In the genomic region with DNA sequence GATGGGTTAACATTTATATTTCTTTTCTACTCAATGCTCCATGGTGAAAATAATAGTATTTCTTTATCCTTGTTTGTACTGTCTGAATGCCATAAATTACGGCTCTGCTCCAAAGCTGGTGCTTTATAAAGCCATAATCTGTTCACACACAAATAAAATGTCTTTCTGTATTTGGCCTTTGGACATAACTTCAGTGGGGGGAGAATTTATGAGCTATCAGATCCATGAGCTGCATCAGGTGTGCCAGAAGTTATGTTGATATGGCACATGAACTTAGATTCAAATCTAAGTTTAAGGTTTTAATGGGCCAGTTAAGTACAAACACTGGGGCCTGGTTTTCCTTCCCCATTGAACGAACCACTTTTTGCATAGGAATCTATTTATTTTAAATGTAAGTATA, we compare ENCODE assay signal across 24 cellular contexts.
A peak's percentile ranks its signal among the peaks of the same experiment; 100 is the strongest.
DNase-seq lines count a peak whose midpoint lies in the region; ATAC-seq and TF ChIP-seq lines count a peak whose summit lies in the region.
"Had no signal": no experiment of that assay in that cellular context is flagged by ENCODE, and none has a peak within 500 bp of the region (broad histone marks: within the 10 kb centered on the region; RNA-seq: fewer than 3 reads in every experiment).

No MANE protein-coding gene starts in this region.

- no peaks in the 10 kb centered on the region for H3K9me2 ChIP-seq in Loucy (replicated peaks; ENCODE audit: low read depth, low read length)

- no peaks in the 10 kb centered on the region for H4K20me1 ChIP-seq in Loucy (ENCODE audit: insufficient read depth, low read length, poor library complexity, severe bottlenecking)

- in situ Hi-C loops in ACHN (cut with HindIII; ENCODE audit: low pct_ligation_motif_present, low pct_unique_long_range_greater_than_20kb, low sequenced_read_pairs) (loop anchor here (25.0 kb wide), 1 partner anchor 227 kb away; no protein-coding TSS in a partner anchor), gastrocnemius medialis (cut with MboI; ENCODE audit: low sequenced_read_pairs in 4 of 4) (no loop called here)

- peaks cover 62% of the 10 kb centered on the region for H3K4me1 ChIP-seq in Loucy (ENCODE audit: insufficient read depth, low read length, poor library complexity, severe bottlenecking)
- H3K4me1 ChIP-seq in gastrocnemius medialis = peaks cover 20 to 28% of the 10 kb centered on the region in 2 donors
- H3K4me1 ChIP-seq in A673 (ENCODE audit: insufficient read depth, low read length, poor library complexity, severe bottlenecking) = peaks cover 38% of the 10 kb centered on the region

- H3K27me3 Mint-ChIP-seq in memory B cell = no peaks in the 10 kb centered on the region
- H3K27me3 Mint-ChIP-seq: brain had no signal

- TF ChIP-seq CTCF in Loucy (conservative IDR thresholded peaks at IDR 0.05; ENCODE audit: low read length) (no peak), gastrocnemius medialis (IDR thresholded peaks at IDR 0.05 in 4 of 5, conservative IDR thresholded peaks at IDR 0.05 in 1 of 5) (no peak), A673 (conservative IDR thresholded peaks at IDR 0.05; ENCODE audit: low read depth, low read length) (no peak)

- BruUV-seq in A673 (replicated peaks; lab: Mats Ljungman, UMichigan) = no TSS peak

- peak overlapping the region; percentile 22 for H3K9ac ChIP-seq in Loucy (ENCODE audit: low read depth, low read length, poor library complexity, severe bottlenecking)

- H3K4me2 ChIP-seq in Loucy (ENCODE audit: low read depth, low read length, poor library complexity, severe bottlenecking) = peak overlapping the region; percentile 47

- peak overlapping the region; percentile 1 for H3K4me3 ChIP-seq in Loucy (ENCODE audit: low read length, poor library complexity, severe bottlenecking)
- no peak overlapping the region for H3K4me3 ChIP-seq in gastrocnemius medialis
- no peak overlapping the region for H3K4me3 ChIP-seq in A673 (ENCODE audit: low read depth, low read length, poor library complexity, severe bottlenecking)
- H3K4me3 ChIP-seq: SK-N-MC, upper lobe of left lung had no signal

- peak overlapping the region; percentile 69 to 81 (median 75) for H3K27ac ChIP-seq in gastrocnemius medialis
- no peak overlapping the region for H3K27ac ChIP-seq in A673 (ENCODE audit: low read depth, low read length, poor library complexity, severe bottlenecking)
- H3K27ac ChIP-seq: C4-2B, SK-N-MC, upper lobe of left lung had no signal

- no peak for TF ChIP-seq POLR2A in gastrocnemius medialis (IDR thresholded peaks at IDR 0.05)

- peak; percentile 35 for DNase-seq in ACHN
- DNase-seq in memory B cell (ENCODE audit: low spot score in 2 of 2) = no peak
- no peak for DNase-seq in gastrocnemius medialis
- DNase-seq in AG08396 (ENCODE audit: low spot score) = no peak
- DNase-seq in A673 (ENCODE audit: low spot score) = no peak
- no peak for DNase-seq in NCI-H446 treated with DMSO at 0.1 percent for 48 hours (lab: John Stamatoyannopoulos, UW)
- DNase-seq: activated CD4-positive, alpha-beta T cell treated with anti-CD3 and anti-CD28 coated beads, Interleukin-2, amount 50 U/mL, for 1 hour; activated naive CD4-positive, alpha-beta T cell treated with Interleukin-2 at 50 U/mL for 16 hours; activated T-cell treated with anti-CD3 and anti-CD28 coated beads, Interleukin-2, amount 50 U/mL, for 4 hours; Caco-2; DMS79; GDM1; H9; KBM-7; kidney; NCI-H2081; NCI-H226; stimulated activated CD4-positive, alpha-beta T cell treated with anti-CD3 and anti-CD28 coated beads, Interleukin-2, amount 100 ng/mL, for 48 hours; upper lobe of left lung had no signal

- H3K9me3 ChIP-seq in Loucy (ENCODE audit: insufficient read depth, low read depth, low read length) = no peaks in the 10 kb centered on the region
- no peaks in the 10 kb centered on the region for H3K9me3 ChIP-seq in gastrocnemius medialis
- no peaks in the 10 kb centered on the region for H3K9me3 ChIP-seq in A673 (ENCODE audit: low read depth, low read length, poor library complexity, severe bottlenecking)
- H3K9me3 ChIP-seq: upper lobe of left lung had no signal

- intact Hi-C loops in gastrocnemius medialis (cut with DNase I; ENCODE audit: low total_unique reads) = loop anchor here (10.0 kb wide), 1 partner anchor 284 kb away; no protein-coding TSS in a partner anchor
- intact Hi-C loops in A673 (cut with micrococcal nuclease; ENCODE audit: unreplicated experiment) = loop anchor here (10.0 kb wide), 1 partner anchor 274 kb away; no protein-coding TSS in a partner anchor

- H3K36me3 Mint-ChIP-seq in memory B cell = no peaks in the 10 kb centered on the region
- H3K36me3 Mint-ChIP-seq: brain had no signal

- H3K79me2 ChIP-seq in Loucy (ENCODE audit: insufficient read depth, low read length) = no peaks in the 10 kb centered on the region

- no peak overlapping the region for H2AFZ ChIP-seq in Loucy (ENCODE audit: low read length)

- CTCF ChIA-PET in A673 (lab: Charles Lee) = interaction anchor here (0.9 kb wide), 1 partner anchor 136 kb away, joined by 3 read pairs; no protein-coding TSS in a partner anchor

- H3K36me3 ChIP-seq in Loucy (ENCODE audit: insufficient read depth, low read length) (no peaks in the 10 kb centered on the region), gastrocnemius medialis (no peaks in the 10 kb centered on the region), A673 (ENCODE audit: insufficient read depth, low read length, poor library complexity, severe bottlenecking) (no peaks in the 10 kb centered on the region)
- H3K36me3 ChIP-seq: upper lobe of left lung had no signal

- no peaks in the 10 kb centered on the region for H3K27me3 ChIP-seq in Loucy (ENCODE audit: insufficient read depth, low read length, poor library complexity, severe bottlenecking)
- no peaks in the 10 kb centered on the region for H3K27me3 ChIP-seq in gastrocnemius medialis
- H3K27me3 ChIP-seq in A673 (replicated peaks; ENCODE audit: insufficient read depth, low read depth, low read length, poor library complexity) = no peaks in the 10 kb centered on the region
- H3K27me3 ChIP-seq: upper lobe of left lung had no signal

- peaks cover 8% of the 10 kb centered on the region for H3K4me1 Mint-ChIP-seq in memory B cell

- no peaks in the 10 kb centered on the region for H3K9me3 Mint-ChIP-seq in memory B cell
- H3K9me3 Mint-ChIP-seq: activated T-cell treated with anti-CD3 and anti-CD28 coated beads, Interleukin-2, amount 50 U/mL, for 4 hours; brain; H9 had no signal

- peak overlapping the region; percentile 41 for H3K27ac Mint-ChIP-seq in memory B cell
- H3K27ac Mint-ChIP-seq: H9 had no signal

- ATAC-seq in memory B cell (ENCODE audit: low read depth) (no peak), gastrocnemius medialis (no peak), HG03097 (IDR thresholded peaks at IDR 0.05; ENCODE audit: low FRiP score, unreplicated experiment) (no peak)
- ATAC-seq: activated T-cell treated with anti-CD3 and anti-CD28 coated beads, Interleukin-2, amount 50 U/mL, for 4 hours had no signal

- H3K4me3 Mint-ChIP-seq in memory B cell = no peak overlapping the region
- H3K4me3 Mint-ChIP-seq: activated T-cell treated with anti-CD3 and anti-CD28 coated beads, Interleukin-2, amount 50 U/mL, for 4 hours; brain; H9 had no signal

- POLR2A ChIA-PET in A673 (lab: Charles Lee; ENCODE audit: low non-redundant PET) = no interaction called here

- H3F3A ChIP-seq in Loucy (ENCODE audit: low read depth) = peaks cover 15% of the 10 kb centered on the region; the same call in 1 of the 2 replicates
